In genomic region chrX:115602729-115603389, GRCh38 we compare ENCODE assay signal across 17 cellular contexts. TPM values are rescaled to one million over a fixed set of nuclear protein-coding genes. Genes with fewer than 3 reads are reported as not detected.
DNase-seq lines count a peak whose midpoint lies in the region; ATAC-seq, FAIRE-seq and TF ChIP-seq lines count a peak whose summit lies in the region.
"Had no signal": no experiment of that assay in that cellular context is flagged by ENCODE, and none has a peak within 500 bp of the region (broad histone marks: within the 10 kb centered on the region; RNA-seq: fewer than 3 reads in every experiment).

No MANE protein-coding gene starts in this region.

- H2AFZ ChIP-seq in PC-3 (ENCODE audit: low read length), result no peak overlapping the region

- H3K79me2 ChIP-seq in PC-3 (ENCODE audit: low read length), result peaks cover 94% of the 10 kb centered on the region

- peak overlapping the region; percentile 68 for H3K27ac ChIP-seq in PC-3 (ENCODE audit: low read length)
- peak overlapping the region in 49 of 59 donors; percentile 0 to 80 (median 58) for H3K27ac ChIP-seq in dorsolateral prefrontal cortex
- H3K27ac ChIP-seq: C4-2B, ovary had no signal

- TSS peak; percentile 85 for BruUV-seq in PC-3 (replicated peaks; lab: Mats Ljungman, UMichigan)

- H4K20me1 ChIP-seq in PC-3 (ENCODE audit: low read length), result no peaks in the 10 kb centered on the region

- intact Hi-C loops in PC-3 (cut with micrococcal nuclease), result no loop called here
- intact Hi-C loops in dorsolateral prefrontal cortex (cut with DNase I), result no loop called here

- TF ChIP-seq CTCF in PC-3 (conservative IDR thresholded peaks at IDR 0.05; ENCODE audit: low read depth, low read length) (no peak), dorsolateral prefrontal cortex (IDR thresholded peaks at IDR 0.05 in 54 of 56, conservative IDR thresholded peaks at IDR 0.05 in 2 of 56; ENCODE audit: low read depth in 1 of 56, partially characterized antibody in 56 of 56) (no peak), glutamatergic neuron (IDR thresholded peaks at IDR 0.05; ENCODE audit: partially characterized antibody, unreplicated experiment) (no peak)

- peaks cover 3% of the 10 kb centered on the region for H3F3A ChIP-seq in PC-3 (ENCODE audit: low read length, unreplicated experiment)

- H3K36me3 Mint-ChIP-seq in activated T-helper 17 cell treated with anti-CD3 and anti-CD28 coated beads, Interleukin-2, amount 50 U/mL, for 72 hours (ENCODE audit: low read depth), result no peaks in the 10 kb centered on the region
- no peaks in the 10 kb centered on the region for H3K36me3 Mint-ChIP-seq in glutamatergic neuron (ENCODE audit: unreplicated experiment)

- no peaks in the 10 kb centered on the region for H3K9me3 ChIP-seq in PC-3 (ENCODE audit: low read length)
- H3K9me3 ChIP-seq: ovary had no signal

- no peak overlapping the region for H3K4me3 ChIP-seq in PC-3 (ENCODE audit: low read length)
- H3K4me3 ChIP-seq in dorsolateral prefrontal cortex, result no peak overlapping the region
- H3K4me3 ChIP-seq: ovary had no signal

- H3K36me3 ChIP-seq in PC-3 (ENCODE audit: low read depth, low read length), result peaks cover 15% of the 10 kb centered on the region; the same call in 1 of the 2 replicates
- H3K36me3 ChIP-seq: ovary had no signal

- no peak overlapping the region for H3K27ac Mint-ChIP-seq in activated T-helper 17 cell treated with anti-CD3 and anti-CD28 coated beads, Interleukin-2, amount 50 U/mL, for 72 hours
- H3K27ac Mint-ChIP-seq in glutamatergic neuron (ENCODE audit: unreplicated experiment), result no peak overlapping the region
- H3K27ac Mint-ChIP-seq: activated T-helper 2 cell treated with anti-CD3 and anti-CD28 coated beads, Interferon-gamma antibody, Interleukin-2, Interleukin-4, amounts not matched to agents 10 μg/mL and 5 μg/mL and 100 μg/mL, durations not matched to agents 14 hours and 24 hours and 36 hours had no signal

- peak; percentile 63 for ATAC-seq in PC-3
- ATAC-seq in activated T-helper 17 cell treated with anti-CD3 and anti-CD28 coated beads, Interleukin-2, amount 50 U/mL, for 72 hours (replicated peaks), result no peak

- peaks cover 21% of the 10 kb centered on the region for H3K4me1 ChIP-seq in PC-3 (ENCODE audit: insufficient read depth, low read length)

- CTCF ChIA-PET in PC-3 (lab: Charles Lee), result interaction anchor here (0.6 kb wide), 1 partner anchor 92 kb away, joined by 3 read pairs; no protein-coding TSS in a partner anchor

- H3K9me2 ChIP-seq in PC-3 (replicated peaks; ENCODE audit: low read length), result no peaks in the 10 kb centered on the region

- H3K27me3 ChIP-seq in PC-3 (ENCODE audit: low read length) (no peaks in the 10 kb centered on the region), dorsolateral prefrontal cortex (peaks cover 0 to 95% (median 31%) of the 10 kb centered on the region in 45 donors)
- H3K27me3 ChIP-seq: ovary had no signal

- H3K9me3 Mint-ChIP-seq in activated T-helper 17 cell treated with anti-CD3 and anti-CD28 coated beads, Interleukin-2, amount 50 U/mL, for 72 hours, result no peaks in the 10 kb centered on the region
- no peaks in the 10 kb centered on the region for H3K9me3 Mint-ChIP-seq in glutamatergic neuron (ENCODE audit: unreplicated experiment)
- H3K9me3 Mint-ChIP-seq: activated T-helper 2 cell treated with anti-CD3 and anti-CD28 coated beads, Interferon-gamma antibody, Interleukin-2, Interleukin-4, amounts not matched to agents 10 μg/mL and 5 μg/mL and 100 μg/mL, durations not matched to agents 14 hours and 24 hours and 36 hours had no signal

- peak overlapping the region; percentile 20; the same call in 1 of the 2 replicates for H3K4me2 ChIP-seq in PC-3 (ENCODE audit: low read length)

- H3K27me3 Mint-ChIP-seq in activated T-helper 17 cell treated with anti-CD3 and anti-CD28 coated beads, Interleukin-2, amount 50 U/mL, for 72 hours, result peaks cover 4% of the 10 kb centered on the region
- no peaks in the 10 kb centered on the region for H3K27me3 Mint-ChIP-seq in glutamatergic neuron (ENCODE audit: unreplicated experiment)

- DNase-seq in GM18507 (ENCODE audit: extremely low spot score, insufficient read length, low read depth) (no peak), PC-3 (peak; percentile 35), dorsolateral prefrontal cortex (no peak), renal cortical epithelial cell (ENCODE audit: low read depth) (peak; percentile 29), mucosa of gallbladder (ENCODE audit: low spot score) (no peak), glutamatergic neuron (no peak)
- no peak for DNase-seq in activated CD4-positive, CD25-positive, alpha-beta regulatory T cell (lab: John Stamatoyannopoulos, UW)
- DNase-seq: activated CD4-positive, alpha-beta T cell treated with anti-CD3 and anti-CD28 coated beads, Interleukin-2, amount 50 U/mL, for 48 hours; GDM1; NCI-H1092 treated with DMSO at 0.1 percent for 48 hours; NCI-H510A; ovary had no signal

- POLR2A ChIA-PET in PC-3 (lab: Charles Lee; ENCODE audit: unreplicated experiment), result interaction anchor here (0.5 to 0.7 kb wide), 2 partner anchors 14 to 38 kb away, joined by 3 read pairs; no protein-coding TSS in a partner anchor

- no peaks in the 10 kb centered on the region for H3K4me1 Mint-ChIP-seq in activated T-helper 17 cell treated with anti-CD3 and anti-CD28 coated beads, Interleukin-2, amount 50 U/mL, for 72 hours
- H3K4me1 Mint-ChIP-seq in glutamatergic neuron (ENCODE audit: low read depth, unreplicated experiment), result no peaks in the 10 kb centered on the region

- peak overlapping the region; percentile 24; the same call in 1 of the 2 replicates for H3K9ac ChIP-seq in PC-3 (ENCODE audit: low read length)

- peak; percentile 15 for FAIRE-seq in GM18507 (lab: Jason Lieb, UNC)
- FAIRE-seq: endometrium, H54 had no signal

- no peak overlapping the region for H3K4me3 Mint-ChIP-seq in activated T-helper 17 cell treated with anti-CD3 and anti-CD28 coated beads, Interleukin-2, amount 50 U/mL, for 72 hours
- no peak overlapping the region for H3K4me3 Mint-ChIP-seq in glutamatergic neuron (ENCODE audit: unreplicated experiment)

RNA-seq across cellular contexts. Expression of gene PLS3, which starts 41.9 kb away (rescaled TPM):
- 248 and 267 TPM in 2 replicates for total RNA-seq in PC-3 (2014; rRNA removed)
- 10 to 100 TPM; 33.8 to 96.0 (median 55.8) TPM for total RNA-seq in dorsolateral prefrontal cortex
- 285 and 399 TPM in 2 replicates for total RNA-seq in renal cortical epithelial cell
- 88.2 TPM for total RNA-seq in mucosa of gallbladder
- under 1 TPM in 1 of 2 donors, not detected in 1; 0.65 TPM for total RNA-seq in activated T-helper 17 cell treated with anti-CD3 and anti-CD28 coated beads, Interleukin-2, amount 50 U/mL, for 72 hours
- total RNA-seq in glutamatergic neuron (ENCODE audit: unreplicated experiment), result 17.8 TPM

Comparison
In these comparisons a context has a peak if more than half of its experiments do, and no peak if none do; other contexts are left out.
1. DNase-seq: peak in PC-3 (single experiment) and renal cortical epithelial cell (single experiment); none in GM18507 (single experiment), dorsolateral prefrontal cortex (0 of 10), activated CD4-positive, CD25-positive, alpha-beta regulatory T cell (0 of 4), mucosa of gallbladder (single experiment) and glutamatergic neuron (single experiment).
2. RNA of gene PLS3, which starts 41.9 kb away (total RNA-seq): 285 to 399 TPM in renal cortical epithelial cell, 248 to 267 TPM in PC-3, 88.2 TPM in mucosa of gallbladder (single experiment), 33.8 to 96.0 TPM in dorsolateral prefrontal cortex and 17.8 TPM in glutamatergic neuron (single experiment); 0.65 TPM in activated T-helper 17 cell treated with anti-CD3 and anti-CD28 coated beads, Interleukin-2, amount 50 U/mL, for 72 hours; every median in the first group is over 10 times any median in the second.